ENCODE assay signal across 18 cellular contexts in genomic region chr5:174606646-174607045, GRCh38.
DNase-seq lines count a peak whose midpoint lies in the region; ATAC-seq and TF ChIP-seq lines count a peak whose summit lies in the region.
"Had no signal": no experiment of that assay in that cellular context is flagged by ENCODE, and none has a peak within 500 bp of the region (broad histone marks: within the 10 kb centered on the region; RNA-seq: fewer than 3 reads in every experiment).

No MANE protein-coding gene starts in this region.

- DNase-seq in glomerular visceral epithelial cell (ENCODE audit: extremely low spot score) (peak; percentile 11), nephron progenitor cell (no peak), D341Med (ENCODE audit: low spot score) (no peak), left ventricle myocardium superior (no peak), iPS-NIHi11 (ENCODE audit: low spot score) (no peak), HCEC 1CT (no peak)
- DNase-seq: CD4-positive, alpha-beta T cell; DND-41; GDM1; MG63; NCI-H1092 treated with DMSO at 0.1 percent for 48 hours; NCI-H1694; NCI-H524 treated with DMSO at 0.1 percent for 48 hours; SIG-M5 had no signal

- no peak for TF ChIP-seq CTCF in HEK293 (tag by site-specific recombination; IDR thresholded peaks at IDR 0.05)
- no peak for TF ChIP-seq CTCF in nephron progenitor cell (IDR thresholded peaks at IDR 0.05)

- peaks cover 8% of the 10 kb centered on the region for H3K4me1 ChIP-seq in HEK293 (ENCODE audit: control insufficient read depth, insufficient read depth, low read length)

- POLR2A ChIA-PET in HEK293 (lab: Yijun Ruan, JAX): no interaction called here

- no peak overlapping the region for H3K27ac ChIP-seq in HEK293 (ENCODE audit: extremely low read depth, low read depth, low read length)

- H3K27ac Mint-ChIP-seq in nephron progenitor cell: peak overlapping the region; percentile 52
- H3K27ac Mint-ChIP-seq: B cell; CD4-positive, alpha-beta T cell had no signal

- no peak for ATAC-seq in left ventricle myocardium superior
- ATAC-seq: GM12878, HepG2 had no signal

- no peaks in the 10 kb centered on the region for H3K36me3 ChIP-seq in HEK293 (ENCODE audit: control insufficient read depth in 2 of 2, insufficient read depth in 1 of 2, low read length in 2 of 2)
- H3K36me3 ChIP-seq: MG63 had no signal

- H3K36me3 Mint-ChIP-seq in nephron progenitor cell (ENCODE audit: low read depth): no peaks in the 10 kb centered on the region

- peaks cover 44% of the 10 kb centered on the region for H3K4me1 Mint-ChIP-seq in nephron progenitor cell
- H3K4me1 Mint-ChIP-seq: B cell had no signal

- H3K9me3 Mint-ChIP-seq in nephron progenitor cell: peaks cover 19% of the 10 kb centered on the region
- H3K9me3 Mint-ChIP-seq: CD4-positive, alpha-beta T cell had no signal

- H3K4me3 Mint-ChIP-seq in nephron progenitor cell: no peak overlapping the region
- H3K4me3 Mint-ChIP-seq: B cell; CD4-positive, alpha-beta T cell had no signal

- CTCF ChIA-PET in HEK293 (lab: Yijun Ruan, JAX): interaction anchor here (0.6 kb wide), 1 partner anchor 29 kb away, joined by 3 read pairs; no protein-coding TSS in a partner anchor

- peaks cover 4% of the 10 kb centered on the region for H3K27me3 Mint-ChIP-seq in nephron progenitor cell (ENCODE audit: low read depth, poor library complexity)
- H3K27me3 Mint-ChIP-seq: B cell had no signal

- H3K4me3 ChIP-seq in HEK293 (ENCODE audit: low read depth, low read length): no peak overlapping the region
- H3K4me3 ChIP-seq: GM12878, MG63 had no signal

- intact Hi-C loops in left ventricle myocardium superior (cut with micrococcal nuclease): no loop called here

- no peaks in the 10 kb centered on the region for H3K9me3 ChIP-seq in HEK293 (ENCODE audit: control insufficient read depth, insufficient read depth, low read depth, low read length)
- H3K9me3 ChIP-seq: MG63 had no signal

TF ChIP-seq in HEK293, 187 proteins besides CTCF, POLR2A, EP300 and RAD21:
- peak; percentile 85 for TF ChIP-seq ZNF600 (tag by site-specific recombination; IDR thresholded peaks at IDR 0.05)
- TF ChIP-seq ZBTB1 (tag by site-specific recombination; IDR thresholded peaks at IDR 0.05): no peak
- no peak for TF ChIP-seq ZBTB8A (tag by site-specific recombination; IDR thresholded peaks at IDR 0.05)
- TF ChIP-seq ZNF76 (tag by site-specific recombination; IDR thresholded peaks at IDR 0.05; ENCODE audit: borderline replicate concordance, low read depth): no peak
- no peak for TF ChIP-seq ZNF214 (tag by site-specific recombination; IDR thresholded peaks at IDR 0.05; ENCODE audit: borderline replicate concordance)
- TF ChIP-seq PRDM10 (tag by site-specific recombination; IDR thresholded peaks at IDR 0.05): no peak
- TF ChIP-seq PRDM1 (tag by site-specific recombination; IDR thresholded peaks at IDR 0.05): peak; percentile 42; the same call in 1 of the 2 replicates
- TF ChIP-seq ZNF335 (tag by site-specific recombination; conservative IDR thresholded peaks at IDR 0.05): 0 out of 2 replicates have a peak, but pooled peaks have one; percentile 38
- TF ChIP-seq ZNF394 (tag by site-specific recombination; IDR thresholded peaks at IDR 0.05; ENCODE audit: borderline replicate concordance): peak; percentile 44; the same call in 1 of the 2 replicates
- TF ChIP-seq TRIM28 (IDR thresholded peaks at IDR 0.05; ENCODE audit: borderline replicate concordance, low read length): peak; percentile 75; the same call in 1 of the 2 replicates
- TF ChIP-seq SP3 (tag by site-specific recombination; IDR thresholded peaks at IDR 0.05): no peak
